ENCODE assay signal across 18 cellular contexts in the genomic region with DNA sequence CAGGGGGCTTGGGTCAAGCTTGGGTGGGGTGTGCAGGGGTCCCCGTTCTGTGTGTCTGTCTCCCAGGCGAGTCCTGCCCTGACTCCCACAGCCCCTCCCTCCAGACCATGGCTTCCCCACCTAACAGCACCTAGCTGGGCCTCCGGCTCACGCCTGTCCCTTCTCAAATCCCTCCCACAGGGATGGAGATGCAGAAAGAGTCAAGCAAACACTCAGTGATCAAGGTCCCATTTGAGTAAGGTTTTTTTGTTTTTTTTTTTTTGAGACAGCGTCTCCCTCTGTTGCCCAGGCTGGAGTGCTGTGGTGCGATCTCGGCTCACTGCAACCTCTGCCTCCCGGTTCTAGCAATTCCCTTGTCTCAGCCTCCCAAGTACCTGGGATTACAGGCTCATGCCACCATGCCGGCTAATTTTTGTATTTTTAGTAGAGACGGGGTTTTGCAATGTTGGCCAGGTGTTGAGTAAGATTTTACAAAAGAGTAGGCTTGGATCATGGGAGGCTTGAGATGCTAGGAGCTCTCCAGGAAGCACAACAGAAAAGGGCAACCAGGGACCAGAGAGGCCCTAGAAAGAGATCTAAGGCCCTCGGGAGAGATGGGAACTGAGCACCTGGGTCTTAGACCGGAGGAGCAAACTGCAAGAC. TPM values are rescaled to one million over a fixed set of nuclear protein-coding genes. Genes with fewer than 3 reads are reported as not detected.
DNase-seq lines count a peak whose midpoint lies in the region; ATAC-seq and TF ChIP-seq lines count a peak whose summit lies in the region.
"Had no signal": no experiment of that assay in that cellular context is flagged by ENCODE, and none has a peak within 500 bp of the region (broad histone marks: within the 10 kb centered on the region; RNA-seq: fewer than 3 reads in every experiment).

No MANE protein-coding gene starts in this region.

- no peak for ATAC-seq in activated CD4-positive, alpha-beta T cell treated with anti-CD3 and anti-CD28 coated beads for 36 hours
- ATAC-seq in activated CD8-positive, alpha-beta T cell treated with anti-CD3 and anti-CD28 coated beads for 36 hours, result no peak
- ATAC-seq in naive thymus-derived CD8-positive, alpha-beta T cell, result no peak
- no peak for ATAC-seq in HG03565 (IDR thresholded peaks at IDR 0.05; ENCODE audit: unreplicated experiment)

- CTCF ChIA-PET in activated CD4-positive, alpha-beta T cell treated with anti-CD3 and anti-CD28 coated beads for 36 hours (lab: Charles Lee), result interaction anchor here (0.7 kb wide), 1 partner anchor 11 kb away, joined by 4 read pairs; no protein-coding TSS in a partner anchor
- CTCF ChIA-PET in activated CD8-positive, alpha-beta T cell treated with anti-CD3 and anti-CD28 coated beads for 36 hours (lab: Charles Lee), result no interaction called here

- peaks cover 21% of the 10 kb centered on the region for H3K36me3 Mint-ChIP-seq in activated CD4-positive, alpha-beta T cell treated with anti-CD3 and anti-CD28 coated beads for 36 hours (ENCODE audit: low read depth)
- H3K36me3 Mint-ChIP-seq in activated CD8-positive, alpha-beta T cell treated with anti-CD3 and anti-CD28 coated beads for 36 hours (ENCODE audit: low read depth), result peaks cover 30% of the 10 kb centered on the region
- H3K36me3 Mint-ChIP-seq in naive thymus-derived CD8-positive, alpha-beta T cell, result peaks cover 0 to 22% (median 5%) of the 10 kb centered on the region in 3 donors

- intact Hi-C loops in activated CD4-positive, alpha-beta T cell treated with anti-CD3 and anti-CD28 coated beads for 36 hours (cut with DNase I, micrococcal nuclease), result no loop called here
- intact Hi-C loops in activated CD8-positive, alpha-beta T cell treated with anti-CD3 and anti-CD28 coated beads for 36 hours (cut with micrococcal nuclease), result no loop called here

- POLR2A ChIA-PET in activated CD4-positive, alpha-beta T cell treated with anti-CD3 and anti-CD28 coated beads for 36 hours (lab: Charles Lee), result no interaction called here
- POLR2A ChIA-PET in activated CD8-positive, alpha-beta T cell treated with anti-CD3 and anti-CD28 coated beads for 36 hours (lab: Charles Lee), result no interaction called here
- POLR2A ChIA-PET in naive thymus-derived CD8-positive, alpha-beta T cell (lab: Charles Lee), result no interaction called here

- H3K27ac Mint-ChIP-seq in activated CD4-positive, alpha-beta T cell treated with anti-CD3 and anti-CD28 coated beads for 36 hours, result peak overlapping the region; percentile 39
- H3K27ac Mint-ChIP-seq in activated CD8-positive, alpha-beta T cell treated with anti-CD3 and anti-CD28 coated beads for 36 hours, result peak overlapping the region; percentile 80
- H3K27ac Mint-ChIP-seq in naive thymus-derived CD8-positive, alpha-beta T cell, result peak overlapping the region in 8 of 10 donors; percentile 41 to 91 (median 77)
- H3K27ac Mint-ChIP-seq: T-helper 1 cell treated with Interleukin-12 subunit alpha and Interleukin-12 subunit beta and Interleukin-4 antibody, amounts not matched to agents 30 μg/mL and 1 μg/mL, for 36 hours had no signal

- DNase-seq in activated CD4-positive, alpha-beta T cell treated with anti-CD3 and anti-CD28 coated beads for 36 hours, result no peak
- DNase-seq in activated CD4-positive, alpha-beta T cell treated with anti-CD3 and anti-CD28 coated beads for 4 hours, result no peak
- DNase-seq in activated CD8-positive, alpha-beta T cell treated with anti-CD3 and anti-CD28 coated beads for 36 hours, result no peak
- DNase-seq in naive thymus-derived CD8-positive, alpha-beta T cell, result no peak
- DNase-seq in medulla oblongata (ENCODE audit: extremely low spot score), result no peak
- DNase-seq: activated CD4-positive, CD25-positive, alpha-beta regulatory T cell; activated T-cell treated with anti-CD3 and anti-CD28 coated beads for 4 hours; C1 segment of cervical spinal cord; DMS79; effector CD8-positive, alpha-beta T cell; Kasumi-1; NCI-H146; NCI-H345; Right ventricle myocardium superior; stimulated activated CD4-positive, alpha-beta T cell treated with anti-CD3 and anti-CD28 coated beads, Interleukin-15, amount 100 ng/mL, for 24 hours had no signal

- H3K9me3 Mint-ChIP-seq in activated CD4-positive, alpha-beta T cell treated with anti-CD3 and anti-CD28 coated beads for 36 hours (ENCODE audit: low read depth), result no peaks in the 10 kb centered on the region
- no peaks in the 10 kb centered on the region for H3K9me3 Mint-ChIP-seq in activated CD8-positive, alpha-beta T cell treated with anti-CD3 and anti-CD28 coated beads for 36 hours
- no peaks in the 10 kb centered on the region for H3K9me3 Mint-ChIP-seq in naive thymus-derived CD8-positive, alpha-beta T cell
- H3K9me3 Mint-ChIP-seq: T-helper 1 cell treated with Interleukin-12 subunit alpha and Interleukin-12 subunit beta and Interleukin-4 antibody, amounts not matched to agents 30 μg/mL and 1 μg/mL, for 36 hours had no signal

- TF ChIP-seq CTCF in activated CD8-positive, alpha-beta T cell treated with anti-CD3 and anti-CD28 coated beads for 36 hours (IDR thresholded peaks at IDR 0.05), result no peak

- no peaks in the 10 kb centered on the region for H3K27me3 Mint-ChIP-seq in activated CD4-positive, alpha-beta T cell treated with anti-CD3 and anti-CD28 coated beads for 36 hours
- no peaks in the 10 kb centered on the region for H3K27me3 Mint-ChIP-seq in activated CD8-positive, alpha-beta T cell treated with anti-CD3 and anti-CD28 coated beads for 36 hours
- H3K27me3 Mint-ChIP-seq in naive thymus-derived CD8-positive, alpha-beta T cell, result no peaks in the 10 kb centered on the region

- H3K4me3 Mint-ChIP-seq in activated CD4-positive, alpha-beta T cell treated with anti-CD3 and anti-CD28 coated beads for 36 hours, result no peak overlapping the region
- H3K4me3 Mint-ChIP-seq in activated CD8-positive, alpha-beta T cell treated with anti-CD3 and anti-CD28 coated beads for 36 hours, result no peak overlapping the region
- H3K4me3 Mint-ChIP-seq in naive thymus-derived CD8-positive, alpha-beta T cell, result peak overlapping the region in 1 of 10 donors; percentile 57
- H3K4me3 Mint-ChIP-seq: T-helper 1 cell treated with Interleukin-12 subunit alpha and Interleukin-12 subunit beta and Interleukin-4 antibody, amounts not matched to agents 30 μg/mL and 1 μg/mL, for 36 hours had no signal

- H3K4me1 Mint-ChIP-seq in activated CD4-positive, alpha-beta T cell treated with anti-CD3 and anti-CD28 coated beads for 36 hours, result peaks cover 54% of the 10 kb centered on the region
- H3K4me1 Mint-ChIP-seq in activated CD8-positive, alpha-beta T cell treated with anti-CD3 and anti-CD28 coated beads for 36 hours (ENCODE audit: low read depth), result peaks cover 44% of the 10 kb centered on the region
- H3K4me1 Mint-ChIP-seq in naive thymus-derived CD8-positive, alpha-beta T cell, result peaks cover 28 to 52% (median 42%) of the 10 kb centered on the region in 4 donors

RNA-seq across cellular contexts. Expression of gene APOBEC3D, which starts 5.7 kb away (rescaled TPM):
- total RNA-seq in activated CD4-positive, alpha-beta T cell treated with anti-CD3 and anti-CD28 coated beads for 36 hours, result 10 to 100 TPM; 27.0 to 28.2 TPM
- 10 to 100 TPM; 34.4 to 34.9 TPM for total RNA-seq in activated CD8-positive, alpha-beta T cell treated with anti-CD3 and anti-CD28 coated beads for 36 hours
- total RNA-seq in naive thymus-derived CD8-positive, alpha-beta T cell, result 10 to 100 TPM in 1 of 2 experiments, 1 to 10 TPM in 1; 9.6 to 11.0 TPM
- 1 to 10 TPM; 5.2 to 7.1 (median 6.0) TPM for polyA plus RNA-seq in naive thymus-derived CD8-positive, alpha-beta T cell

RNA-seq across cellular contexts. Expression of gene APOBEC3C, which starts 12.6 kb away (rescaled TPM):
- total RNA-seq in activated CD4-positive, alpha-beta T cell treated with anti-CD3 and anti-CD28 coated beads for 36 hours, result 10 to 100 TPM; 75.3 to 98.5 TPM
- total RNA-seq in activated CD8-positive, alpha-beta T cell treated with anti-CD3 and anti-CD28 coated beads for 36 hours, result 10 to 100 TPM; 82.2 to 82.6 TPM
- total RNA-seq in naive thymus-derived CD8-positive, alpha-beta T cell, result 10 to 100 TPM; 24.3 to 26.9 TPM
- 100 to 1,000 TPM in 1 of 3 donors, 10 to 100 TPM in 2; 64.7 to 119 (median 66.5) TPM for polyA plus RNA-seq in naive thymus-derived CD8-positive, alpha-beta T cell

RNA-seq across cellular contexts. Expression of gene APOBEC3F, which starts 14.0 kb away (rescaled TPM):
- total RNA-seq in activated CD4-positive, alpha-beta T cell treated with anti-CD3 and anti-CD28 coated beads for 36 hours, result 10 to 100 TPM; 19.0 to 24.5 TPM
- total RNA-seq in activated CD8-positive, alpha-beta T cell treated with anti-CD3 and anti-CD28 coated beads for 36 hours, result 10 to 100 TPM; 20.7 to 25.0 TPM
- total RNA-seq in naive thymus-derived CD8-positive, alpha-beta T cell, result 10 to 100 TPM; 22.2 to 24.3 TPM
- 10 to 100 TPM in 1 of 3 donors, 1 to 10 TPM in 2; 7.0 to 10.1 (median 8.4) TPM for polyA plus RNA-seq in naive thymus-derived CD8-positive, alpha-beta T cell

RNA-seq across cellular contexts. Expression of gene APOBEC3B, which starts 44.5 kb away (rescaled TPM):
- total RNA-seq in activated CD4-positive, alpha-beta T cell treated with anti-CD3 and anti-CD28 coated beads for 36 hours, result 1 to 10 TPM; 8.0 to 8.5 TPM
- total RNA-seq in activated CD8-positive, alpha-beta T cell treated with anti-CD3 and anti-CD28 coated beads for 36 hours, result 1 to 10 TPM; 5.0 to 5.1 TPM
- total RNA-seq in naive thymus-derived CD8-positive, alpha-beta T cell, result under 1 TPM in 1 of 2 experiments, not detected in 1; 0.47 TPM
- under 1 TPM in 1 of 3 donors, not detected in 2; 0.14 TPM for polyA plus RNA-seq in naive thymus-derived CD8-positive, alpha-beta T cell
- total RNA-seq: vagina had no signal

RNA-seq across cellular contexts. Expression of gene APOBEC3G, which starts 50.4 kb away (rescaled TPM):
- total RNA-seq in activated CD4-positive, alpha-beta T cell treated with anti-CD3 and anti-CD28 coated beads for 36 hours, result 10 to 100 TPM; 45.9 to 47.4 TPM
- total RNA-seq in activated CD8-positive, alpha-beta T cell treated with anti-CD3 and anti-CD28 coated beads for 36 hours, result 10 to 100 TPM; 66.0 to 66.5 TPM
- total RNA-seq in naive thymus-derived CD8-positive, alpha-beta T cell, result 10 to 100 TPM; 24.3 to 27.4 TPM
- polyA plus RNA-seq in naive thymus-derived CD8-positive, alpha-beta T cell, result 100 to 1,000 TPM in 1 of 3 donors, 10 to 100 TPM in 2; 30.6 to 113 (median 38.7) TPM
